20 cellular contexts compared by ENCODE assay signal in genomic region chr1:244394851-244395765, GRCh38. TPM values are rescaled to one million over a fixed set of nuclear protein-coding genes. Genes with fewer than 3 reads are reported as not detected.
DNase-seq lines count a peak whose midpoint lies in the region; ATAC-seq, FAIRE-seq and TF ChIP-seq lines count a peak whose summit lies in the region.
"Had no signal": no experiment of that assay in that cellular context is flagged by ENCODE, and none has a peak within 500 bp of the region (broad histone marks: within the 10 kb centered on the region; RNA-seq: fewer than 3 reads in every experiment).

No MANE protein-coding gene starts in this region.

- no peak overlapping the region for H2BK20ac ChIP-seq in H9 (ENCODE audit: low read depth, low read length, poor library complexity, severe bottlenecking)

- H3T11ph ChIP-seq in H9 (ENCODE audit: low read length), result no peak overlapping the region

- no peak for TF ChIP-seq EP300 in K562 (IDR thresholded peaks at IDR 0.05; ENCODE audit: low read length)

- no peak overlapping the region for H3K4me3 ChIP-seq in K562
- H3K4me3 ChIP-seq: coronary artery, gastrocnemius medialis, prostate gland, stomach, uterus had no signal

- H3K79me1 ChIP-seq in H9 (ENCODE audit: insufficient read depth, low read depth, low read length, poor library complexity, severe bottlenecking), result no peaks in the 10 kb centered on the region

- TF ChIP-seq RAD21 in K562 (CRISPR knock-in tag; conservative IDR thresholded peaks at IDR 0.05 in 1 of 2, IDR thresholded peaks at IDR 0.05 in 1 of 2), result no peak

- H3K4me2 ChIP-seq in H9 (ENCODE audit: insufficient read depth, insufficient read length, low read length) (no peak overlapping the region), K562 (ENCODE audit: insufficient read depth, low read length) (no peak overlapping the region)

- H4K20me1 ChIP-seq in H9 (ENCODE audit: control insufficient read depth, insufficient read depth, insufficient read length) (no peaks in the 10 kb centered on the region), K562 (replicated peaks; ENCODE audit: control insufficient read depth, insufficient read depth, low read length) (no peaks in the 10 kb centered on the region)

- no peak overlapping the region for H2BK120ac ChIP-seq in H9 (ENCODE audit: low read depth, low read length, poor library complexity, severe bottlenecking)

- in situ Hi-C loops in K562 (cut with MboI), result no loop called here

- no peak overlapping the region for H2BK15ac ChIP-seq in H9 (ENCODE audit: low read depth, low read length)

- no peaks in the 10 kb centered on the region for H3K9me1 ChIP-seq in K562 (ENCODE audit: control insufficient read depth, insufficient read depth, low read length)

- no peak overlapping the region for H3K56ac ChIP-seq in H9 (ENCODE audit: insufficient read length, low read depth, low read length)

- no peak overlapping the region for H3K27ac ChIP-seq in H9 (ENCODE audit: insufficient read length, low read depth, low read length)
- H3K27ac ChIP-seq in K562 (ENCODE audit: extremely low read depth, low read depth, low read length), result no peak overlapping the region
- H3K27ac ChIP-seq: coronary artery, gastrocnemius medialis, prostate gland, stomach, uterus had no signal

- no peaks in the 10 kb centered on the region; the same call in 2 of the 3 replicates for H3K36me3 ChIP-seq in K562 (ENCODE audit: control insufficient read depth, insufficient read depth, low read length)
- H3K36me3 ChIP-seq: gastrocnemius medialis, prostate gland, stomach, uterus had no signal

- no peaks in the 10 kb centered on the region for H3K27me3 ChIP-seq in H9 (ENCODE audit: insufficient read depth, low read length)
- no peaks in the 10 kb centered on the region for H3K27me3 ChIP-seq in K562 (ENCODE audit: control insufficient read depth in 2 of 2, insufficient read depth in 2 of 2, low read length in 2 of 2)
- H3K27me3 ChIP-seq: gastrocnemius medialis, stomach, uterus had no signal

- DNase-seq in activated CD4-positive, alpha-beta T cell treated with anti-CD3 and anti-CD28 coated beads, Interleukin-2, amount 10 ng/mL, durations not matched to agents 24 days and 14 days, result no peak
- DNase-seq in activated CD4-positive, alpha-beta T cell treated with anti-CD3 and anti-CD28 coated beads, Interleukin-2, amount 50 U/mL, for 4 hours, result no peak
- no peak for DNase-seq in H9
- DNase-seq in K562 (ENCODE audit: extremely low read depth in 1 of 4, low spot score in 3 of 4), result no peak
- DNase-seq in omental fat pad (ENCODE audit: low spot score), result no peak
- no peak for DNase-seq in activated CD4-positive, CD25-positive, alpha-beta regulatory T cell (lab: John Stamatoyannopoulos, UW)
- DNase-seq in HPDE6-E6E7 (ENCODE audit: extremely low spot score), result no peak
- DNase-seq in COLO668 (lab: John Stamatoyannopoulos, UW; ENCODE audit: unreplicated experiment), result no peak
- DNase-seq: activated CD4-positive, alpha-beta memory T cell treated with anti-CD3 and anti-CD28 coated beads for 36 hours; CD8-positive, alpha-beta memory T cell; EL; gastrocnemius medialis; left ventricle myocardium superior; NCI-H146; NCI-H446; stomach; uterus had no signal

- TF ChIP-seq POLR2A in K562 (conservative IDR thresholded peaks at IDR 0.05), result no peak

- no peak overlapping the region for H4K91ac ChIP-seq in H9 (ENCODE audit: insufficient read length, low read depth, low read length)

- H3K79me2 ChIP-seq in H9 (ENCODE audit: insufficient read depth, low read length), result no peaks in the 10 kb centered on the region
- H3K79me2 ChIP-seq in K562 (ENCODE audit: control insufficient read depth, insufficient read depth, low read length), result no peaks in the 10 kb centered on the region

- CTCF ChIA-PET in K562 (lab: Yijun Ruan, JAX; ENCODE audit: low intra/inter-chr PET ratio), result no interaction called here

- no peak for FAIRE-seq in K562 (lab: Jason Lieb, UNC)
- FAIRE-seq: TTC549 had no signal

- BruUV-seq in K562 (replicated peaks; lab: Mats Ljungman, UMichigan), result no TSS peak

- H4K5ac ChIP-seq in H9 (ENCODE audit: insufficient read length, low read depth, low read length), result no peak overlapping the region

- peaks cover 5% of the 10 kb centered on the region for H3K9me3 Mint-ChIP-seq in activated CD4-positive, alpha-beta T cell treated with anti-CD3 and anti-CD28 coated beads, Interleukin-2, amount 10 ng/mL, durations not matched to agents 24 days and 14 days
- no peaks in the 10 kb centered on the region for H3K9me3 Mint-ChIP-seq in H9
- H3K9me3 Mint-ChIP-seq: activated CD4-positive, alpha-beta memory T cell treated with anti-CD3 and anti-CD28 coated beads for 36 hours; CD8-positive, alpha-beta memory T cell had no signal

- peaks cover 7% of the 10 kb centered on the region for H3K4me1 Mint-ChIP-seq in activated CD4-positive, alpha-beta T cell treated with anti-CD3 and anti-CD28 coated beads, Interleukin-2, amount 10 ng/mL, durations not matched to agents 24 days and 14 days
- H3K4me1 Mint-ChIP-seq in H9, result peaks cover 15 to 21% of the 10 kb centered on the region in 2 experiments

- WGBS in H9 (ENCODE audit: extremely low coverage, insufficient read length, low lambda C conversion rate), result no CpG with 5 or more reads among the region's 15 CpGs
- 80% methylated on average over 15 of the region's 15 CpGs for WGBS in K562 (ENCODE audit: insufficient coverage, low coverage, missing lambda C conversion rate)

- H2BK12ac ChIP-seq in H9 (ENCODE audit: insufficient read length, low read depth, low read length), result no peak overlapping the region

- ATAC-seq in K562 (peak; percentile 4; the same call in 2 of the 3 replicates), omental fat pad (ENCODE audit: low FRiP score) (peak; percentile 23)
- ATAC-seq: gastrocnemius medialis, left ventricle myocardium superior had no signal

- H4K8ac ChIP-seq in H9 (replicated peaks; ENCODE audit: insufficient read length, low read depth, low read length), result no peak overlapping the region

- intact Hi-C loops in activated CD4-positive, alpha-beta T cell treated with anti-CD3 and anti-CD28 coated beads, Interleukin-2, amount 10 ng/mL, durations not matched to agents 24 days and 14 days (cut with micrococcal nuclease), result no loop called here
- intact Hi-C loops in K562 (cut with micrococcal nuclease), result loop anchor here (5.0 to 10.0 kb wide), 2 partner anchors 78 to 150 kb away; no protein-coding TSS in a partner anchor

- peaks cover 11% of the 10 kb centered on the region for H3K36me3 Mint-ChIP-seq in activated CD4-positive, alpha-beta T cell treated with anti-CD3 and anti-CD28 coated beads, Interleukin-2, amount 10 ng/mL, durations not matched to agents 24 days and 14 days (ENCODE audit: low read depth)
- peaks cover under 1 to 4% (median 1%) of the 10 kb centered on the region in 3 experiments; a peak in 5 of 7 replicates for H3K36me3 Mint-ChIP-seq in H9 (ENCODE audit: insufficient read depth in 1 of 3, low read depth in 3 of 3)
- H3K36me3 Mint-ChIP-seq: CD8-positive, alpha-beta memory T cell had no signal

- H2BK5ac ChIP-seq in H9 (ENCODE audit: insufficient read length, low read length), result no peak overlapping the region

- no peaks in the 10 kb centered on the region for H3K23me2 ChIP-seq in H9 (ENCODE audit: insufficient read length, low read depth, low read length, poor library complexity, severe bottlenecking)

- H3K18ac ChIP-seq in H9 (ENCODE audit: insufficient read length, low read depth, low read length), result no peak overlapping the region

- TF ChIP-seq CTCF in H9 (conservative IDR thresholded peaks at IDR 0.05) (no peak), K562 (IDR thresholded peaks at IDR 0.05 in 2 of 3, conservative IDR thresholded peaks at IDR 0.05 in 1 of 3; ENCODE audit: insufficient read depth in 2 of 3, low read depth in 1 of 3, low read length in 3 of 3) (no peak), omental fat pad (IDR thresholded peaks at IDR 0.05) (no peak)

- H3K4me1 ChIP-seq in H9 (ENCODE audit: insufficient read depth, low read length) (no peaks in the 10 kb centered on the region; the same call in 1 of the 2 replicates), K562 (replicated peaks in 1 of 2; ENCODE audit: control insufficient read depth in 2 of 2, insufficient read depth in 2 of 2, low read length in 2 of 2) (peaks cover 12 to 17% of the 10 kb centered on the region in 2 experiments; a peak in 4 of 5 replicates)
- H3K4me1 ChIP-seq: gastrocnemius medialis, prostate gland, stomach, uterus had no signal

- no peaks in the 10 kb centered on the region for H3K27me3 Mint-ChIP-seq in activated CD4-positive, alpha-beta T cell treated with anti-CD3 and anti-CD28 coated beads, Interleukin-2, amount 10 ng/mL, durations not matched to agents 24 days and 14 days
- H3K27me3 Mint-ChIP-seq in H9 (ENCODE audit: low read depth), result no peaks in the 10 kb centered on the region; the same call in 1 of the 2 replicates
- H3K27me3 Mint-ChIP-seq: activated CD4-positive, alpha-beta memory T cell treated with anti-CD3 and anti-CD28 coated beads for 36 hours; CD8-positive, alpha-beta memory T cell had no signal

- H3K4ac ChIP-seq in H9 (ENCODE audit: low read depth, low read length), result no peak overlapping the region

- H3K14ac ChIP-seq in H9 (ENCODE audit: insufficient read depth, low read length), result no peak overlapping the region; the same call in 1 of the 2 replicates

- H3K9me3 ChIP-seq in H9 (ENCODE audit: control insufficient read depth, low read depth, low read length) (no peaks in the 10 kb centered on the region), K562 (replicated peaks; ENCODE audit: control insufficient read depth, insufficient read depth, low read depth, low read length) (no peaks in the 10 kb centered on the region)
- H3K9me3 ChIP-seq: gastrocnemius medialis, prostate gland, stomach, uterus had no signal

- H2AK5ac ChIP-seq in H9 (ENCODE audit: insufficient read length, low read length), result no peak overlapping the region

- H3K23ac ChIP-seq in H9 (ENCODE audit: insufficient read length, low read depth, low read length), result no peak overlapping the region

- no peak overlapping the region for H3K4me3 Mint-ChIP-seq in activated CD4-positive, alpha-beta T cell treated with anti-CD3 and anti-CD28 coated beads, Interleukin-2, amount 10 ng/mL, durations not matched to agents 24 days and 14 days
- no peak overlapping the region for H3K4me3 Mint-ChIP-seq in H9
- H3K4me3 Mint-ChIP-seq: activated CD4-positive, alpha-beta memory T cell treated with anti-CD3 and anti-CD28 coated beads for 36 hours; CD8-positive, alpha-beta memory T cell had no signal

- H3K27ac Mint-ChIP-seq in activated CD4-positive, alpha-beta T cell treated with anti-CD3 and anti-CD28 coated beads, Interleukin-2, amount 10 ng/mL, durations not matched to agents 24 days and 14 days, result peak overlapping the region; percentile 45
- H3K27ac Mint-ChIP-seq in H9, result peak overlapping the region in 2 of 3 experiments; percentile 64 to 91; a peak in 3 of 7 replicates
- H3K27ac Mint-ChIP-seq: activated CD4-positive, alpha-beta memory T cell treated with anti-CD3 and anti-CD28 coated beads for 36 hours had no signal

- H3K9ac ChIP-seq in H9 (ENCODE audit: extremely low read depth, insufficient read length, low read length), result no peak overlapping the region
- peak overlapping the region in 1 of 2 experiments; percentile 47; a peak in 2 of 4 replicates for H3K9ac ChIP-seq in K562 (ENCODE audit: insufficient read depth in 1 of 2, low read depth in 2 of 2, low read length in 2 of 2)

- POLR2A ChIA-PET in K562 (lab: Yijun Ruan, JAX), result interaction anchor here (1.0 kb wide), 1 partner anchor 13 kb away, joined by 4 read pairs; no protein-coding TSS in a partner anchor

- H2AFZ ChIP-seq in H9 (ENCODE audit: low read length), result no peak overlapping the region
- no peak overlapping the region for H2AFZ ChIP-seq in K562 (ENCODE audit: low read depth, low read length)

RNA-seq across cellular contexts. Expression of gene ADSS2, which starts 56.6 kb away (rescaled TPM):
- 74.6 and 77.1 TPM in 2 replicates for total RNA-seq in activated CD4-positive, alpha-beta T cell treated with anti-CD3 and anti-CD28 coated beads, Interleukin-2, amount 10 ng/mL, durations not matched to agents 24 days and 14 days
- total RNA-seq in H9 (2021), result 65.4 and 70.1 TPM in 2 replicates
- total RNA-seq in K562 (2011; cell fraction: chromatin; rRNA removed; ENCODE audit: low replicate concordance), result 34.0 and 121 TPM in 2 replicates
- total RNA-seq in K562 (2011; cell fraction: nucleolus; rRNA removed), result 13.8 and 21.3 TPM in 2 replicates
- 35.2 and 46.0 TPM in 2 replicates for total RNA-seq in K562 (2011; cell fraction: nucleoplasm; rRNA removed)
- total RNA-seq in K562 (2014; rRNA removed), result 46.2 and 47.3 TPM in 2 replicates
- total RNA-seq in K562 (2014; rRNA removed; fragmentation: Illumina TruSeq; extraction: Trizol), result 63.8 and 67.1 TPM in 2 replicates
- total RNA-seq in K562 (2015; rRNA removed; fragmentation: Illumina TruSeq; extraction: Trizol), result 60.7 and 63.1 TPM in 2 replicates
- total RNA-seq in K562 (2021), result 50.1 and 52.0 TPM in 2 replicates
- polyA plus RNA-seq in K562 (2011; rRNA removed), result 51.3 and 62.9 TPM in 2 replicates
- 11.7 and 23.8 TPM in 2 replicates for polyA plus RNA-seq in K562 (2011; cell fraction: cytosol; rRNA removed)
- polyA plus RNA-seq in K562 (2011; cell fraction: nucleus; rRNA removed), result 22.8 and 41.5 TPM in 2 replicates
- polyA plus RNA-seq in K562 (2012), result 46.0 and 52.0 TPM in 2 replicates
- 50.1 and 59.4 TPM in 2 replicates for polyA plus RNA-seq in K562 (2014; fragmentation: Illumina TruSeq; extraction: Trizol)
- polyA plus RNA-seq in K562 (2014; fragmentation: Nextera tagmentation; extraction: Ambion mirVana), result 10 to 100 TPM in 1 of 2 experiments, 1 to 10 TPM in 1; 8.8 to 13.7 TPM
- 61.4 and 61.9 TPM in 2 replicates for polyA plus RNA-seq in K562 (2014; rRNA removed)
- 65.9 and 81.4 TPM in 2 replicates for polyA minus RNA-seq in K562 (2011; rRNA and poly(A)+ RNA removed)
- polyA minus RNA-seq in K562 (2011; cell fraction: cytosol; rRNA and poly(A)+ RNA removed), result 25.4 and 26.0 TPM in 2 replicates
- 40.8 and 69.0 TPM in 2 replicates for polyA minus RNA-seq in K562 (2011; cell fraction: nucleus; rRNA and poly(A)+ RNA removed)
- 10 to 100 TPM; 21.3 to 41.4 (median 32.4) TPM for total RNA-seq in omental fat pad
